ENCODE assay signal across 8 cellular contexts in genomic region chr11:19441752-19442553, GRCh38.
DNase-seq lines count a peak whose midpoint lies in the region; ATAC-seq, FAIRE-seq and TF ChIP-seq lines count a peak whose summit lies in the region.

No MANE protein-coding gene starts in this region.

- CTCF ChIA-PET in RWPE1 (lab: Yijun Ruan, JAX): interaction anchor here (0.5 kb wide), 1 partner anchor 82 kb away, joined by 3 read pairs; no protein-coding TSS in a partner anchor

- H3K9me3 ChIP-seq in small intestine (ENCODE audit: control insufficient read depth, low read depth): no peaks in the 10 kb centered on the region

- POLR2A ChIA-PET in RWPE1 (lab: Yijun Ruan, JAX; ENCODE audit: low non-redundant PET): no interaction called here

- WGBS in small intestine, 3 donors: 14 to 41% (median 25%) methylated on average over 11 of the region's 11 CpGs

- H3K4me1 ChIP-seq in small intestine (ENCODE audit: control insufficient read depth in 2 of 2, insufficient read depth in 1 of 2, low read depth in 1 of 2, low read length in 1 of 2): peaks cover 0 to 7% of the 10 kb centered on the region in 2 donors

- FAIRE-seq in small intestine (lab: Jason Lieb, UNC): no peak

- no peaks in the 10 kb centered on the region for H3K27me3 ChIP-seq in small intestine (ENCODE audit: control insufficient read depth in 2 of 2, insufficient read depth in 2 of 2, low read length in 2 of 2)

- no peaks in the 10 kb centered on the region for H3K36me3 ChIP-seq in small intestine (ENCODE audit: control insufficient read depth in 2 of 2, insufficient read depth in 2 of 2, low read length in 2 of 2)

- peak; percentile 75 for DNase-seq in AG10803 (ENCODE audit: low read depth)
- DNase-seq in RWPE1 (ENCODE audit: low spot score): peak; percentile 96
- DNase-seq in erythroblast (lab: John Stamatoyannopoulos, UW): peak; percentile 52 to 67
- peak; percentile 95 for DNase-seq in small intestine
- no peak for DNase-seq in NCI-H1092 treated with DMSO at 0.1 percent for 48 hours (lab: John Stamatoyannopoulos, UW)
- DNase-seq in SHP77 (lab: John Stamatoyannopoulos, UW): no peak

- no peak for TF ChIP-seq POLR2A in erythroblast (IDR thresholded peaks at IDR 0.05; ENCODE audit: low read length)

- ATAC-seq in GM19035 (IDR thresholded peaks at IDR 0.05; ENCODE audit: unreplicated experiment): peak; percentile 97
- peak; percentile 94 for ATAC-seq in HG03095 (IDR thresholded peaks at IDR 0.05; ENCODE audit: unreplicated experiment)

- no peak overlapping the region for H3K4me3 ChIP-seq in AG10803 (ENCODE audit: low read length)
- no peak overlapping the region for H3K4me3 ChIP-seq in small intestine (ENCODE audit: low read depth in 1 of 2, low read length in 2 of 2)

- TF ChIP-seq CTCF in AG10803 (conservative IDR thresholded peaks at IDR 0.05; ENCODE audit: low read length): no peak
- TF ChIP-seq CTCF in RWPE1 (conservative IDR thresholded peaks at IDR 0.05; ENCODE audit: low read depth): no peak

- H3K27ac ChIP-seq in RWPE1 (peak overlapping the region; percentile 76), small intestine (ENCODE audit: low read depth in 1 of 2, low read length in 1 of 2) (peak overlapping the region; percentile 34 to 88)

Comparison
In these comparisons a context has a peak if more than half of its experiments do, and no peak if none do; other contexts are left out.
1. DNase-seq: peak in AG10803 (single experiment), RWPE1 (single experiment), erythroblast (2 of 2) and small intestine (single experiment); none in NCI-H1092 treated with DMSO at 0.1 percent for 48 hours (single experiment) and SHP77 (0 of 2).